18 cellular contexts compared by ENCODE assay signal in the genomic region with DNA sequence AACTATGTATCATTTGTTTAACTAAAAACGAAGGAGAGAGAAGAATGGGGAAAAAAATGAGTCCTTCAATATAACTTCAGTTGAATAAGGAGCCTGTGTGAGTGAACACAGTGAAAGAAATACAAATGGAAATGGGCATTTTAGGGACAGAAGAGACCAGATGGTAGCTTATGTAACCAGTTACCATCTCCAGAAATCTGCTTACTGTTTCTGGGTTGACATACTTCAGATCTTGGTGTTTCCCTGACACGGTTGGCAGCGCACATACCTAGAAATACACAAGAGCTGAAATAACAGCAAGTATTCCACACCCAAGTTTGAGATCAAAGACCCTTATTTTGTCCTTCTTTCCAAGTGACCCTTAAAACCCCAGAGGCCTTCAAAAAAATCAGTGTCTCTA. TPM values are rescaled to one million over a fixed set of nuclear protein-coding genes. Genes with fewer than 3 reads are reported as not detected.
DNase-seq lines count a peak whose midpoint lies in the region; TF ChIP-seq lines count a peak whose summit lies in the region.
"Had no signal": no experiment of that assay in that cellular context is flagged by ENCODE, and none has a peak within 500 bp of the region (broad histone marks: within the 10 kb centered on the region; RNA-seq: fewer than 3 reads in every experiment).

No MANE protein-coding gene starts in this region.

- H3K36me3 ChIP-seq in suprapubic skin = no peaks in the 10 kb centered on the region
- H3K36me3 ChIP-seq: BE2C had no signal

- H3K4me3 ChIP-seq in suprapubic skin = no peak overlapping the region
- H3K4me3 ChIP-seq: BLaER1 treated with 17β-estradiol and CSF1 and Interleukin-3, amounts not matched to agents 10 nM and 100 nM; GM23338 had no signal

- WGBS in suprapubic skin = 81% methylated on average over 3 of the region's 3 CpGs

- no peaks in the 10 kb centered on the region for H3K4me1 ChIP-seq in suprapubic skin
- H3K4me1 ChIP-seq: BE2C had no signal

- no peak for TF ChIP-seq CTCF in suprapubic skin (IDR thresholded peaks at IDR 0.05)

- H3K27ac ChIP-seq in suprapubic skin = no peak overlapping the region
- H3K27ac ChIP-seq: 22Rv1; BLaER1 treated with 17β-estradiol and CSF1 and Interleukin-3, amounts not matched to agents 10 nM and 100 nM had no signal

- no peak for TF ChIP-seq POLR2A in suprapubic skin (IDR thresholded peaks at IDR 0.05)

- TF ChIP-seq EP300 in suprapubic skin (IDR thresholded peaks at IDR 0.05) = no peak

- DNase-seq in Ammon's horn (ENCODE audit: low spot score) (peak; percentile 14), cerebellar nuclear complex (lab: John Stamatoyannopoulos, UW) (peak; percentile 27 to 84), middle frontal gyrus (ENCODE audit: extremely low spot score, low spot score) (peak; percentile 63), NCI-H1092 treated with DMSO at 0.1 percent for 48 hours (lab: John Stamatoyannopoulos, UW) (no peak), suprapubic skin (ENCODE audit: low spot score in 2 of 2) (no peak), cortex of kidney (lab: John Stamatoyannopoulos, UW) (no peak)
- DNase-seq: BE2C; CD4-positive, alpha-beta T cell; CD8-positive, alpha-beta memory T cell; DMS 273 treated with DMSO at 0.1 percent for 48 hours; DMS79; EL; GF-D8; H9 had no signal

- H3K9me3 ChIP-seq in suprapubic skin = no peaks in the 10 kb centered on the region
- H3K9me3 ChIP-seq: BE2C; BLaER1 treated with 17β-estradiol and CSF1 and Interleukin-3, amounts not matched to agents 10 nM and 100 nM had no signal

- H3K27me3 ChIP-seq in suprapubic skin = no peaks in the 10 kb centered on the region
- H3K27me3 ChIP-seq: BE2C; BLaER1 treated with 17β-estradiol and CSF1 and Interleukin-3, amounts not matched to agents 10 nM and 100 nM had no signal

RNA-seq across cellular contexts. Expression of a gene that starts 14.9 kb away (rescaled TPM):
- 1 to 10 TPM in 2 of 4 donors, under 1 TPM in 1, not detected in 1; 0.85 to 2.0 (median 1.1) TPM for total RNA-seq in suprapubic skin
- total RNA-seq: CD4-positive, alpha-beta T cell; CD8-positive, alpha-beta memory T cell; H4 had no signal

RNA-seq across cellular contexts. Expression of a gene that starts 42.3 kb away (rescaled TPM):
- total RNA-seq in suprapubic skin = 1 to 10 TPM in 3 of 4 donors, under 1 TPM in 1; 0.38 to 1.6 (median 1.3) TPM
- total RNA-seq: CD4-positive, alpha-beta T cell had no signal

RNA-seq across cellular contexts. Expression of a gene that starts 48.8 kb away (rescaled TPM):
- 10 to 100 TPM; 18.1 to 31.1 (median 22.4) TPM for total RNA-seq in suprapubic skin

Comparison
In these comparisons a context has a peak if more than half of its experiments do, and no peak if none do; other contexts are left out.
1. DNase-seq: peak in Ammon's horn (single experiment), cerebellar nuclear complex (2 of 2) and middle frontal gyrus (single experiment); none in NCI-H1092 treated with DMSO at 0.1 percent for 48 hours (single experiment), suprapubic skin (0 of 2) and cortex of kidney (single experiment).